ENCODE assay signal across 8 cellular contexts in the genomic region with DNA sequence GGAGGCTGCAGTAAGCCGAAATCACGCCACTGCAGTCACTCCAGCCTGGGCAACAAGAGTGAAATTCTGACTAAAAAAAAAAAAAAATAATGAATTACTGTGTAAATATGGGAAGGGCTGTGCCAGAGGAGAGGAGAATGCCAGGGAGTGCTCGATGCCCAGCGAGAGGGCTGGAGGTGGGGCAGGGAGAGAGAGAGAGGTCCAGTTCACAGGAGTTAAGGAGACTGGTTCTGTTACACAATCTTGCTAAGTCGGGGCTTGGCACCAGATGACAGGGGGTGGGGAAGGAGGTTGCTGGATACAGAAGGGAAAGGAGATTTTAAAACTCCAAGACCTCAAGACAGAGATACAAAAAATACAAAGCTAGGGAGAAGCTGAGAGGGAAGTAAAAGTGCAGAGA. TPM values are rescaled to one million over a fixed set of nuclear protein-coding genes. Genes with fewer than 3 reads are reported as not detected.
DNase-seq lines count a peak whose midpoint lies in the region; ATAC-seq, FAIRE-seq and TF ChIP-seq lines count a peak whose summit lies in the region.

No MANE protein-coding gene starts in this region.

- CTCF ChIA-PET in naive thymus-derived CD4-positive, alpha-beta T cell (lab: Charles Lee): no interaction called here

- H3K9me3 ChIP-seq in small intestine (ENCODE audit: control insufficient read depth, low read depth): no peaks in the 10 kb centered on the region
- no peaks in the 10 kb centered on the region for H3K9me3 ChIP-seq in naive thymus-derived CD4-positive, alpha-beta T cell (ENCODE audit: control insufficient read depth in 2 of 3, low read length in 3 of 3)

- peak overlapping the region in 2 of 9 donors; percentile 51 to 63 for H3K27ac Mint-ChIP-seq in naive thymus-derived CD4-positive, alpha-beta T cell

- peak; percentile 50 for DNase-seq in EH (ENCODE audit: low read depth)
- peak; percentile 72 for DNase-seq in left ventricle myocardium superior
- peak; percentile 71 for DNase-seq in small intestine
- no peak for DNase-seq in GDM1 (lab: John Stamatoyannopoulos, UW)
- no peak for DNase-seq in naive thymus-derived CD4-positive, alpha-beta T cell
- DNase-seq in NCI-H2107 (lab: John Stamatoyannopoulos, UW): no peak

- intact Hi-C loops in left ventricle myocardium superior (cut with micrococcal nuclease): no loop called here
- intact Hi-C loops in naive thymus-derived CD4-positive, alpha-beta T cell (cut with micrococcal nuclease): no loop called here

- H3K4me1 ChIP-seq in small intestine (ENCODE audit: control insufficient read depth in 2 of 2, insufficient read depth in 1 of 2, low read depth in 1 of 2, low read length in 1 of 2): peaks cover 9 to 11% of the 10 kb centered on the region in 2 donors
- H3K4me1 ChIP-seq in naive thymus-derived CD4-positive, alpha-beta T cell (ENCODE audit: control insufficient read depth in 2 of 2, insufficient read depth in 2 of 2, low read length in 2 of 2): no peaks in the 10 kb centered on the region

- TF ChIP-seq CTCF in VCaP (conservative IDR thresholded peaks at IDR 0.05): no peak

- H3K9me3 Mint-ChIP-seq in naive thymus-derived CD4-positive, alpha-beta T cell: no peaks in the 10 kb centered on the region

- H3K27me3 Mint-ChIP-seq in naive thymus-derived CD4-positive, alpha-beta T cell: peaks cover 0 to 8% (median 0%) of the 10 kb centered on the region in 5 donors

- H3K4me3 ChIP-seq in small intestine (ENCODE audit: low read depth in 1 of 2, low read length in 2 of 2): peak overlapping the region; percentile 50 to 69
- no peak overlapping the region for H3K4me3 ChIP-seq in naive thymus-derived CD4-positive, alpha-beta T cell (ENCODE audit: low read length)

- peaks cover 0 to 6% (median 0%) of the 10 kb centered on the region in 7 donors for H3K4me1 Mint-ChIP-seq in naive thymus-derived CD4-positive, alpha-beta T cell

- peak; percentile 58 for ATAC-seq in left ventricle myocardium superior
- ATAC-seq in naive thymus-derived CD4-positive, alpha-beta T cell: no peak
- ATAC-seq in HG03457 (IDR thresholded peaks at IDR 0.05; ENCODE audit: unreplicated experiment): no peak

- H3K36me3 Mint-ChIP-seq in naive thymus-derived CD4-positive, alpha-beta T cell: no peaks in the 10 kb centered on the region

- H3K4me3 Mint-ChIP-seq in naive thymus-derived CD4-positive, alpha-beta T cell: no peak overlapping the region

- 9 to 33% (median 33%) methylated on average over 5 of the region's 5 CpGs for WGBS in small intestine, 3 donors

- H3K27me3 ChIP-seq in small intestine (ENCODE audit: control insufficient read depth in 2 of 2, insufficient read depth in 2 of 2, low read length in 2 of 2): no peaks in the 10 kb centered on the region
- no peaks in the 10 kb centered on the region for H3K27me3 ChIP-seq in naive thymus-derived CD4-positive, alpha-beta T cell (ENCODE audit: control insufficient read depth in 2 of 2, insufficient read depth in 2 of 2, low read length in 2 of 2)

- H3K36me3 ChIP-seq in small intestine (ENCODE audit: control insufficient read depth in 2 of 2, insufficient read depth in 2 of 2, low read length in 2 of 2): peaks cover 2 to 3% of the 10 kb centered on the region in 2 donors
- no peaks in the 10 kb centered on the region for H3K36me3 ChIP-seq in naive thymus-derived CD4-positive, alpha-beta T cell (ENCODE audit: control insufficient read depth in 2 of 3, insufficient read depth in 3 of 3, low read length in 3 of 3)

- FAIRE-seq in small intestine (lab: Jason Lieb, UNC): no peak

- H3K27ac ChIP-seq in VCaP (peak overlapping the region; percentile 86), small intestine (ENCODE audit: low read depth in 1 of 2, low read length in 1 of 2) (peak overlapping the region in 1 of 2 donors; percentile 81)
- H3K27ac ChIP-seq in naive thymus-derived CD4-positive, alpha-beta T cell (ENCODE audit: low read depth, low read length): no peak overlapping the region

- POLR2A ChIA-PET in naive thymus-derived CD4-positive, alpha-beta T cell (lab: Charles Lee): no interaction called here

RNA-seq across cellular contexts. Expression of a gene that starts 1.2 kb away (rescaled TPM):
- total RNA-seq in left ventricle myocardium superior: 99.1 TPM
- polyA plus RNA-seq in small intestine: 100 to 1,000 TPM in 2 of 3 donors, 10 to 100 TPM in 1; 83.7 to 302 (median 175) TPM
- not detected for total RNA-seq in naive thymus-derived CD4-positive, alpha-beta T cell
- polyA plus RNA-seq in naive thymus-derived CD4-positive, alpha-beta T cell: not detected

RNA-seq across cellular contexts. Expression of a gene that starts 24.3 kb away (rescaled TPM):
- total RNA-seq in left ventricle myocardium superior: 21.1 TPM
- 10 to 100 TPM; 12.4 to 30.7 (median 21.0) TPM for polyA plus RNA-seq in small intestine
- 10 to 100 TPM; 62.6 to 89.3 (median 82.2) TPM for total RNA-seq in naive thymus-derived CD4-positive, alpha-beta T cell
- polyA plus RNA-seq in naive thymus-derived CD4-positive, alpha-beta T cell: 10 to 100 TPM; 26.6 to 29.6 TPM

RNA-seq across cellular contexts. Expression of a gene that starts 28.0 kb away (rescaled TPM):
- 175 TPM for total RNA-seq in left ventricle myocardium superior
- 100 to 1,000 TPM; 355 to 434 (median 376) TPM for polyA plus RNA-seq in small intestine
- 100 to 1,000 TPM; 190 to 339 (median 267) TPM for total RNA-seq in naive thymus-derived CD4-positive, alpha-beta T cell
- 10 to 100 TPM; 54.5 to 60.8 TPM for polyA plus RNA-seq in naive thymus-derived CD4-positive, alpha-beta T cell

RNA-seq across cellular contexts. Expression of a gene that starts 44.1 kb away (rescaled TPM):
- total RNA-seq in left ventricle myocardium superior: 46.8 TPM
- 10 to 100 TPM; 30.3 to 35.1 (median 32.5) TPM for polyA plus RNA-seq in small intestine
- total RNA-seq in naive thymus-derived CD4-positive, alpha-beta T cell: 10 to 100 TPM; 64.0 to 91.9 (median 76.3) TPM
- 10 to 100 TPM; 48.5 to 76.7 TPM for polyA plus RNA-seq in naive thymus-derived CD4-positive, alpha-beta T cell

Comparison
In these comparisons a context has a peak if more than half of its experiments do, and no peak if none do; other contexts are left out.
1. DNase-seq: peak in EH (single experiment), left ventricle myocardium superior (single experiment) and small intestine (single experiment); none in GDM1 (single experiment), naive thymus-derived CD4-positive, alpha-beta T cell (0 of 9) and NCI-H2107 (single experiment).
2. RNA of a gene that starts 1.2 kb away (total RNA-seq): 99.1 TPM in left ventricle myocardium superior (single experiment); not detected in naive thymus-derived CD4-positive, alpha-beta T cell; every median in the first group is over 10 times any median in the second.